8 cellular contexts compared by ENCODE assay signal in genomic region chr2:111494981-111495315, GRCh38.
DNase-seq lines count a peak whose midpoint lies in the region; ATAC-seq, FAIRE-seq and TF ChIP-seq lines count a peak whose summit lies in the region.
"Not testable (repeated sequence)": the region's sequence is repeated elsewhere in the genome, so short reads cannot be mapped to it uniquely, and the experiment has no call there.

No MANE protein-coding gene starts in this region.

- H3K4me1 ChIP-seq in ascending aorta (peaks cover 0 to 16% of the 10 kb centered on the region in 2 donors), tibial artery (peaks cover 0 to 27% (median 1%) of the 10 kb centered on the region in 4 donors)

- H3K27me3 Mint-ChIP-seq in naive thymus-derived CD8-positive, alpha-beta T cell, result peaks cover 1 to 11% (median 5%) of the 10 kb centered on the region in 5 donors

- intact Hi-C loops in ascending aorta (cut with DNase I); tibial artery (cut with DNase I; ENCODE audit: low total_unique reads): not testable (repeated sequence)

- not testable (repeated sequence) for H3K27ac ChIP-seq in SK-N-MC
- H3K27ac ChIP-seq in ascending aorta, result peak overlapping the region; percentile 73 to 86
- peak overlapping the region in 1 of 2 donors; percentile 72 for H3K27ac ChIP-seq in tibial artery

- H3K36me3 ChIP-seq in SK-N-MC (ENCODE audit: insufficient read depth, low read length); ascending aorta; tibial artery: not testable (repeated sequence)

- POLR2A ChIA-PET in naive thymus-derived CD8-positive, alpha-beta T cell (lab: Charles Lee), result not testable (repeated sequence)

- H3K4me1 Mint-ChIP-seq in naive thymus-derived CD8-positive, alpha-beta T cell, result not testable (repeated sequence)

- H3K4me3 ChIP-seq in SK-N-MC (peak overlapping the region; percentile 71), ascending aorta (peak overlapping the region; percentile 33 to 51), foreskin fibroblast (ENCODE audit: low read depth in 1 of 2, low read length in 2 of 2) (peak overlapping the region; percentile 51 to 56), tibial artery (peak overlapping the region; percentile 38 to 45)

- H3K4me3 Mint-ChIP-seq in naive thymus-derived CD8-positive, alpha-beta T cell, result peak overlapping the region in 4 of 10 donors; percentile 5 to 60 (median 37)

- H3K9me3 ChIP-seq in SK-N-MC (ENCODE audit: low read depth, low read length); ascending aorta; tibial artery: not testable (repeated sequence)

- FAIRE-seq in G401.6 (lab: Jason Lieb, UNC), result peak; percentile 97

- H3K9ac ChIP-seq in SK-N-MC (ENCODE audit: insufficient read length), result not testable (repeated sequence)

- H3K9me3 Mint-ChIP-seq in naive thymus-derived CD8-positive, alpha-beta T cell, result not testable (repeated sequence)

- H3K27ac Mint-ChIP-seq in naive thymus-derived CD8-positive, alpha-beta T cell, result not testable (repeated sequence)

- not testable (repeated sequence) for TF ChIP-seq CTCF in ascending aorta (IDR thresholded peaks at IDR 0.05); foreskin fibroblast (IDR thresholded peaks at IDR 0.05; ENCODE audit: low read depth, low read length); tibial artery (IDR thresholded peaks at IDR 0.05)

- ATAC-seq in GM21786 (IDR thresholded peaks at IDR 0.05; ENCODE audit: unreplicated experiment) (peak; percentile 71), HG03196 (IDR thresholded peaks at IDR 0.05; ENCODE audit: unreplicated experiment) (peak; percentile 65)
- ATAC-seq in naive thymus-derived CD8-positive, alpha-beta T cell, result peak; percentile 37 to 38

- H3K27me3 ChIP-seq in ascending aorta, tibial artery: not testable (repeated sequence)

- not testable (repeated sequence) for H3K36me3 Mint-ChIP-seq in naive thymus-derived CD8-positive, alpha-beta T cell

- not testable (repeated sequence) for DNase-seq in SK-N-MC (ENCODE audit: low read depth, low spot score); ascending aorta (ENCODE audit: low spot score in 2 of 2); foreskin fibroblast; naive thymus-derived CD8-positive, alpha-beta T cell; tibial artery
